In genomic region chr11:70942593-70942992, GRCh38 we compare ENCODE assay signal across 10 cellular contexts.
A peak's percentile ranks its signal among the peaks of the same experiment; 100 is the strongest.
DNase-seq lines count a peak whose midpoint lies in the region; ATAC-seq and TF ChIP-seq lines count a peak whose summit lies in the region.
"Had no signal": no experiment of that assay in that cellular context is flagged by ENCODE, and none has a peak within 500 bp of the region (broad histone marks: within the 10 kb centered on the region; RNA-seq: fewer than 3 reads in every experiment).

No MANE protein-coding gene starts in this region.

- H4K8ac ChIP-seq in H9 (replicated peaks; ENCODE audit: insufficient read length, low read depth, low read length) = no peak overlapping the region

- H3K27ac Mint-ChIP-seq in H9 (no peak overlapping the region), WTC11 (no peak overlapping the region)

- H3K27ac ChIP-seq in H9 (ENCODE audit: insufficient read length, low read depth, low read length) = no peak overlapping the region
- no peak overlapping the region for H3K27ac ChIP-seq in muscle layer of duodenum (ENCODE audit: low read length)

- peak; percentile 51 for ATAC-seq in WTC11

- no peak overlapping the region for H4K91ac ChIP-seq in H9 (ENCODE audit: insufficient read length, low read depth, low read length)

- H3K4me2 ChIP-seq in H9 (ENCODE audit: insufficient read depth, insufficient read length, low read length) = no peak overlapping the region

- no peak overlapping the region for H3K14ac ChIP-seq in H9 (ENCODE audit: insufficient read depth, low read length)

- H2BK12ac ChIP-seq in H9 (ENCODE audit: insufficient read length, low read depth, low read length) = no peak overlapping the region

- H3K36me3 Mint-ChIP-seq in H9 (ENCODE audit: insufficient read depth in 1 of 3, low read depth in 3 of 3) (peaks cover 20 to 49% (median 32%) of the 10 kb centered on the region in 3 experiments), WTC11 (peaks cover 44% of the 10 kb centered on the region)

- no peak overlapping the region for H2BK120ac ChIP-seq in H9 (ENCODE audit: low read depth, low read length, poor library complexity, severe bottlenecking)

- DNase-seq in NCI-H526 (lab: John Stamatoyannopoulos, UW) (peak; percentile 17 to 22), NCI-H526 treated with DMSO at 0.1 percent for 48 hours (lab: John Stamatoyannopoulos, UW) (no peak), H9 (no peak), WTC11 (ENCODE audit: low spot score) (peak; percentile 29), amygdala (lab: John Stamatoyannopoulos, UW) (no peak), NCI-H1048 (lab: John Stamatoyannopoulos, UW) (no peak), C1 segment of cervical spinal cord (lab: John Stamatoyannopoulos, UW) (no peak)
- DNase-seq: activated naive CD4-positive, alpha-beta T cell treated with Interleukin-2 at 50 U/mL for 16 hours; GOT3 had no signal

- H4K20me1 ChIP-seq in H9 (ENCODE audit: control insufficient read depth, insufficient read depth, insufficient read length) = no peaks in the 10 kb centered on the region

- H3K27me3 ChIP-seq in H9 (ENCODE audit: insufficient read depth, low read length) = no peaks in the 10 kb centered on the region
- H3K27me3 ChIP-seq in muscle layer of duodenum (ENCODE audit: low read depth, low read length) = no peaks in the 10 kb centered on the region

- peaks cover 3 to 10% of the 10 kb centered on the region in 2 experiments; a peak in 3 of 4 replicates for H3K4me1 Mint-ChIP-seq in H9
- peaks cover 3% of the 10 kb centered on the region; the same call in 1 of the 2 replicates for H3K4me1 Mint-ChIP-seq in WTC11

- CTCF ChIA-PET in WTC11 (lab: Charles Lee) = interaction anchor here (0.6 to 1.8 kb wide), 6 partner anchors 9 to 545 kb away, joined by 3 to 9 read pairs (median 5); no protein-coding TSS in a partner anchor

- H3K9me3 Mint-ChIP-seq in H9 = peaks cover 35 to 42% of the 10 kb centered on the region in 2 experiments
- peaks cover 41% of the 10 kb centered on the region for H3K9me3 Mint-ChIP-seq in WTC11

- no peak overlapping the region for H3K23ac ChIP-seq in H9 (ENCODE audit: insufficient read length, low read depth, low read length)

- H2BK5ac ChIP-seq in H9 (ENCODE audit: insufficient read length, low read length) = no peak overlapping the region

- no peaks in the 10 kb centered on the region for H3K79me1 ChIP-seq in H9 (ENCODE audit: insufficient read depth, low read depth, low read length, poor library complexity, severe bottlenecking)

- no peak overlapping the region for H2BK15ac ChIP-seq in H9 (ENCODE audit: low read depth, low read length)

- H3K4me3 Mint-ChIP-seq in H9 (no peak overlapping the region), WTC11 (no peak overlapping the region)

- no peak overlapping the region for H2AK5ac ChIP-seq in H9 (ENCODE audit: insufficient read length, low read length)

- H3K9me3 ChIP-seq in H9 (ENCODE audit: control insufficient read depth, low read depth, low read length) (peaks cover 15% of the 10 kb centered on the region), muscle layer of duodenum (ENCODE audit: control insufficient read depth in 1 of 2, low read length in 2 of 2) (peaks cover 8 to 40% of the 10 kb centered on the region in 2 donors)

- H3K27me3 Mint-ChIP-seq in H9 (ENCODE audit: low read depth) = peaks cover 2% of the 10 kb centered on the region; the same call in 1 of the 2 replicates
- peaks cover 5% of the 10 kb centered on the region for H3K27me3 Mint-ChIP-seq in WTC11 (ENCODE audit: low read depth)

- H3K23me2 ChIP-seq in H9 (ENCODE audit: insufficient read length, low read depth, low read length, poor library complexity, severe bottlenecking) = no peaks in the 10 kb centered on the region

- H2BK20ac ChIP-seq in H9 (ENCODE audit: low read depth, low read length, poor library complexity, severe bottlenecking) = no peak overlapping the region

- no peaks in the 10 kb centered on the region for H3K79me2 ChIP-seq in H9 (ENCODE audit: insufficient read depth, low read length)

- no peak overlapping the region for H3K9ac ChIP-seq in H9 (ENCODE audit: extremely low read depth, insufficient read length, low read length)

- H3K4ac ChIP-seq in H9 (ENCODE audit: low read depth, low read length) = no peak overlapping the region

- no peak overlapping the region for H3K56ac ChIP-seq in H9 (ENCODE audit: insufficient read length, low read depth, low read length)

- WGBS in H9 (ENCODE audit: extremely low coverage, insufficient read length, low lambda C conversion rate) = no CpG with 5 or more reads among the region's 1 CpG

- POLR2A ChIA-PET in WTC11 (lab: Charles Lee) = no interaction called here

- no peak overlapping the region for H3T11ph ChIP-seq in H9 (ENCODE audit: low read length)

- H3K4me1 ChIP-seq in H9 (ENCODE audit: insufficient read depth, low read length) (no peaks in the 10 kb centered on the region), muscle layer of duodenum (ENCODE audit: control insufficient read depth in 1 of 2, insufficient read depth in 2 of 2, low read length in 2 of 2) (no peaks in the 10 kb centered on the region)

- TF ChIP-seq CTCF in H9 (conservative IDR thresholded peaks at IDR 0.05) = peak; percentile 72
- peak; percentile 56 for TF ChIP-seq CTCF in WTC11 (IDR thresholded peaks at IDR 0.05)

- no peak overlapping the region for H4K5ac ChIP-seq in H9 (ENCODE audit: insufficient read length, low read depth, low read length)

- no peak overlapping the region for H2AFZ ChIP-seq in H9 (ENCODE audit: low read length)

- H3K4me3 ChIP-seq in muscle layer of duodenum (ENCODE audit: low read depth in 1 of 2, low read length in 2 of 2) = peak overlapping the region; percentile 22 to 25

- H3K36me3 ChIP-seq in muscle layer of duodenum (ENCODE audit: control insufficient read depth in 1 of 2, insufficient read depth in 2 of 2, low read length in 2 of 2) = no peaks in the 10 kb centered on the region

- no peak overlapping the region for H3K18ac ChIP-seq in H9 (ENCODE audit: insufficient read length, low read depth, low read length)

TF ChIP-seq in WTC11, 78 proteins besides CTCF, POLR2A, EP300 and RAD21 (continues in another document):
- TF ChIP-seq, protein P1, sequence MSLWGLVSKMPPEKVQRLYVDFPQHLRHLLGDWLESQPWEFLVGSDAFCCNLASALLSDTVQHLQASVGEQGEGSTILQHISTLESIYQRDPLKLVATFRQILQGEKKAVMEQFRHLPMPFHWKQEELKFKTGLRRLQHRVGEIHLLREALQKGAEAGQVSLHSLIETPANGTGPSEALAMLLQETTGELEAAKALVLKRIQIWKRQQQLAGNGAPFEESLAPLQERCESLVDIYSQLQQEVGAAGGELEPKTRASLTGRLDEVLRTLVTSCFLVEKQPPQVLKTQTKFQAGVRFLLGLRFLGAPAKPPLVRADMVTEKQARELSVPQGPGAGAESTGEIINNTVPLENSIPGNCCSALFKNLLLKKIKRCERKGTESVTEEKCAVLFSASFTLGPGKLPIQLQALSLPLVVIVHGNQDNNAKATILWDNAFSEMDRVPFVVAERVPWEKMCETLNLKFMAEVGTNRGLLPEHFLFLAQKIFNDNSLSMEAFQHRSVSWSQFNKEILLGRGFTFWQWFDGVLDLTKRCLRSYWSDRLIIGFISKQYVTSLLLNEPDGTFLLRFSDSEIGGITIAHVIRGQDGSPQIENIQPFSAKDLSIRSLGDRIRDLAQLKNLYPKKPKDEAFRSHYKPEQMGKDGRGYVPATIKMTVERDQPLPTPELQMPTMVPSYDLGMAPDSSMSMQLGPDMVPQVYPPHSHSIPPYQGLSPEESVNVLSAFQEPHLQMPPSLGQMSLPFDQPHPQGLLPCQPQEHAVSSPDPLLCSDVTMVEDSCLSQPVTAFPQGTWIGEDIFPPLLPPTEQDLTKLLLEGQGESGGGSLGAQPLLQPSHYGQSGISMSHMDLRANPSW (CRISPR knock-in tag; conservative IDR thresholded peaks at IDR 0.05; ENCODE audit: low read depth) = no peak
- no peak for TF ChIP-seq ZNF416 (CRISPR knock-in tag; IDR thresholded peaks at IDR 0.05)
- TF ChIP-seq GTF2I (CRISPR knock-in tag; conservative IDR thresholded peaks at IDR 0.05) = no peak
- TF ChIP-seq ZBTB21 (CRISPR knock-in tag; IDR thresholded peaks at IDR 0.05; ENCODE audit: borderline replicate concordance) = no peak
- no peak for TF ChIP-seq ZNF396 (CRISPR knock-in tag; IDR thresholded peaks at IDR 0.05; ENCODE audit: borderline replicate concordance)
- no peak for TF ChIP-seq HMGA2 (CRISPR knock-in tag; IDR thresholded peaks at IDR 0.05)
- TF ChIP-seq, protein P2, sequence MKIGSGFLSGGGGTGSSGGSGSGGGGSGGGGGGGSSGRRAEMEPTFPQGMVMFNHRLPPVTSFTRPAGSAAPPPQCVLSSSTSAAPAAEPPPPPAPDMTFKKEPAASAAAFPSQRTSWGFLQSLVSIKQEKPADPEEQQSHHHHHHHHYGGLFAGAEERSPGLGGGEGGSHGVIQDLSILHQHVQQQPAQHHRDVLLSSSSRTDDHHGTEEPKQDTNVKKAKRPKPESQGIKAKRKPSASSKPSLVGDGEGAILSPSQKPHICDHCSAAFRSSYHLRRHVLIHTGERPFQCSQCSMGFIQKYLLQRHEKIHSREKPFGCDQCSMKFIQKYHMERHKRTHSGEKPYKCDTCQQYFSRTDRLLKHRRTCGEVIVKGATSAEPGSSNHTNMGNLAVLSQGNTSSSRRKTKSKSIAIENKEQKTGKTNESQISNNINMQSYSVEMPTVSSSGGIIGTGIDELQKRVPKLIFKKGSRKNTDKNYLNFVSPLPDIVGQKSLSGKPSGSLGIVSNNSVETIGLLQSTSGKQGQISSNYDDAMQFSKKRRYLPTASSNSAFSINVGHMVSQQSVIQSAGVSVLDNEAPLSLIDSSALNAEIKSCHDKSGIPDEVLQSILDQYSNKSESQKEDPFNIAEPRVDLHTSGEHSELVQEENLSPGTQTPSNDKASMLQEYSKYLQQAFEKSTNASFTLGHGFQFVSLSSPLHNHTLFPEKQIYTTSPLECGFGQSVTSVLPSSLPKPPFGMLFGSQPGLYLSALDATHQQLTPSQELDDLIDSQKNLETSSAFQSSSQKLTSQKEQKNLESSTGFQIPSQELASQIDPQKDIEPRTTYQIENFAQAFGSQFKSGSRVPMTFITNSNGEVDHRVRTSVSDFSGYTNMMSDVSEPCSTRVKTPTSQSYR (CRISPR knock-in tag; IDR thresholded peaks at IDR 0.05) = no peak
- no peak for TF ChIP-seq NR2C2 (CRISPR knock-in tag; IDR thresholded peaks at IDR 0.05)
- no peak for TF ChIP-seq ZNF671 (CRISPR knock-in tag; IDR thresholded peaks at IDR 0.05)
- TF ChIP-seq IRF2 (CRISPR knock-in tag; IDR thresholded peaks at IDR 0.05; ENCODE audit: borderline replicate concordance, low read depth) = no peak

Comparison
In these comparisons a context has a peak if more than half of its experiments do, and no peak if none do; other contexts are left out.
1. DNase-seq: peak in NCI-H526 (2 of 2) and WTC11 (single experiment); none in NCI-H526 treated with DMSO at 0.1 percent for 48 hours (single experiment), H9 (single experiment), amygdala (0 of 56), NCI-H1048 (single experiment) and C1 segment of cervical spinal cord (0 of 14).